ENCODE assay signal across 22 cellular contexts in the genomic region with DNA sequence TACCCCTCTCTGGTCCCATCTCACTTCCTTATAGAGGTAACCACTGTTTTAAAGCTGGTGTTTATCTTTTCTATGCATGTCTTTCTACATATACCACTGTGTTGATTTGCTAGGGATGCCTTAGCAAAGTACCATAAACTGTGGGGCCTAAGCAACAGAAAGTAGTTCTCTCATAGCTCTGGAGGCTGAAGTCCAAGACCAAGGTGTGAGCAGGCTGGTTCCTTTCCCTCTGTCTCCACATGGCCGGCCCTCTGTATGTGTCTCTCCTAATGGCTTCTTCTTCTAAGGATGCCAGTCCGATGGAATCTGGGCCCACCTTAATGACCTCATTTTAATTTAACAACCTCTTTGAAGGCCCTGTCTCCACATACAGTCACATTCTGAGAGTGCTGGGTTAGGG. TPM values are rescaled to one million over a fixed set of nuclear protein-coding genes. Genes with fewer than 3 reads are reported as not detected.
DNase-seq lines count a peak whose midpoint lies in the region; ATAC-seq and TF ChIP-seq lines count a peak whose summit lies in the region.
"Had no signal": no experiment of that assay in that cellular context is flagged by ENCODE, and none has a peak within 500 bp of the region (broad histone marks: within the 10 kb centered on the region; RNA-seq: fewer than 3 reads in every experiment).

No MANE protein-coding gene starts in this region.

- WGBS in esophagus squamous epithelium, 2 donors, result 81 to 83% methylated on average over 2 of the region's 2 CpGs

- H3K9me3 Mint-ChIP-seq in stimulated activated memory B cell treated with anti-CD40 and anti-IgM and Interleukin-4, amounts not matched to agents 10 μg/mL and 1 μg/mL and 100 μg/mL, for 72 hours, result no peaks in the 10 kb centered on the region
- H3K9me3 Mint-ChIP-seq: IgD-negative memory B cell had no signal

- TF ChIP-seq CTCF in cardiac muscle cell (IDR thresholded peaks at IDR 0.05; ENCODE audit: low read depth, low read length) (no peak), esophagus squamous epithelium (IDR thresholded peaks at IDR 0.05) (no peak)

- no peaks in the 10 kb centered on the region for H3K36me3 Mint-ChIP-seq in stimulated activated memory B cell treated with anti-CD40 and anti-IgM and Interleukin-4, amounts not matched to agents 10 μg/mL and 1 μg/mL and 100 μg/mL, for 72 hours
- H3K36me3 Mint-ChIP-seq: CD4-positive, CD25-positive, alpha-beta regulatory T cell had no signal

- no peaks in the 10 kb centered on the region for H3K4me1 Mint-ChIP-seq in stimulated activated memory B cell treated with anti-CD40 and anti-IgM and Interleukin-4, amounts not matched to agents 10 μg/mL and 1 μg/mL and 100 μg/mL, for 72 hours

- H3K9me3 ChIP-seq in cardiac muscle cell (ENCODE audit: low read depth) (no peaks in the 10 kb centered on the region), esophagus squamous epithelium (no peaks in the 10 kb centered on the region)
- H3K9me3 ChIP-seq: BE2C had no signal

- H3K4me3 ChIP-seq in cardiac muscle cell (no peak overlapping the region), esophagus squamous epithelium (no peak overlapping the region)
- H3K4me3 ChIP-seq: PC-9 had no signal

- no peaks in the 10 kb centered on the region for H3K27me3 ChIP-seq in cardiac muscle cell
- H3K27me3 ChIP-seq in esophagus squamous epithelium, result no peaks in the 10 kb centered on the region
- H3K27me3 ChIP-seq: BE2C had no signal

- H3K27ac Mint-ChIP-seq in stimulated activated memory B cell treated with anti-CD40 and anti-IgM and Interleukin-4, amounts not matched to agents 10 μg/mL and 1 μg/mL and 100 μg/mL, for 72 hours, result peak overlapping the region; percentile 24
- H3K27ac Mint-ChIP-seq: IgD-negative memory B cell had no signal

- H3K4me1 ChIP-seq in cardiac muscle cell (ENCODE audit: low read depth) (peaks cover 22% of the 10 kb centered on the region), esophagus squamous epithelium (peaks cover 0 to 30% (median 13%) of the 10 kb centered on the region in 3 donors)
- H3K4me1 ChIP-seq: BE2C had no signal

- no peak for ATAC-seq in left ventricle myocardium superior
- ATAC-seq in stimulated activated memory B cell treated with anti-CD40 and anti-IgM and Interleukin-4, amounts not matched to agents 10 μg/mL and 1 μg/mL and 100 μg/mL, for 72 hours, result no peak

- DNase-seq in cardiac muscle cell (ENCODE audit: low read depth in 1 of 2, low spot score in 1 of 2), result no peak
- no peak for DNase-seq in left ventricle myocardium superior
- DNase-seq in esophagus squamous epithelium (lab: John Stamatoyannopoulos, UW), result no peak
- DNase-seq in retina, result no peak
- DNase-seq in NCI-H1417 (lab: John Stamatoyannopoulos, UW), result no peak
- no peak for DNase-seq in ureter (ENCODE audit: low spot score)
- no peak for DNase-seq in SIG-M5 treated with dmso at 0.1 percent for 504 hours (lab: John Stamatoyannopoulos, UW; ENCODE audit: unreplicated experiment)
- DNase-seq: 8988T; BE2C; CD4-positive, CD25-positive, alpha-beta regulatory T cell; COR-L47; DMS 273 treated with DMSO at 0.1 percent for 48 hours; HCEC 1CT; NCI-H1417 treated with DMSO at 0.1 percent for 48 hours; NCI-H1930; NCI-H345; NCI-H526; PC-9; SIG-M5 had no signal

- intact Hi-C loops in left ventricle myocardium superior (cut with micrococcal nuclease), result no loop called here
- intact Hi-C loops in esophagus squamous epithelium (cut with DNase I), result no loop called here

- H3K27me3 Mint-ChIP-seq in stimulated activated memory B cell treated with anti-CD40 and anti-IgM and Interleukin-4, amounts not matched to agents 10 μg/mL and 1 μg/mL and 100 μg/mL, for 72 hours, result no peaks in the 10 kb centered on the region
- H3K27me3 Mint-ChIP-seq: CD4-positive, CD25-positive, alpha-beta regulatory T cell; IgD-negative memory B cell had no signal

- H3K27ac ChIP-seq in cardiac muscle cell (peak overlapping the region; percentile 12), esophagus squamous epithelium (peak overlapping the region in 3 of 4 donors; percentile 26 to 78 (median 62))
- H3K27ac ChIP-seq: HL-60, PC-9 had no signal

- no peak overlapping the region for H3K4me3 Mint-ChIP-seq in stimulated activated memory B cell treated with anti-CD40 and anti-IgM and Interleukin-4, amounts not matched to agents 10 μg/mL and 1 μg/mL and 100 μg/mL, for 72 hours
- H3K4me3 Mint-ChIP-seq: CD4-positive, CD25-positive, alpha-beta regulatory T cell; IgD-negative memory B cell had no signal

- no peaks in the 10 kb centered on the region for H3K36me3 ChIP-seq in cardiac muscle cell
- no peaks in the 10 kb centered on the region for H3K36me3 ChIP-seq in esophagus squamous epithelium
- H3K36me3 ChIP-seq: BE2C had no signal

- no peak for TF ChIP-seq POLR2A in esophagus squamous epithelium (IDR thresholded peaks at IDR 0.05)

RNA-seq across cellular contexts. Expression of gene ROCK2, which starts 40.8 kb away (rescaled TPM):
- total RNA-seq in cardiac muscle cell (12.9 and 18.9 TPM in 2 replicates), left ventricle myocardium superior (34.2 TPM), esophagus squamous epithelium (10 to 100 TPM; 15.2 to 50.5 (median 21.4) TPM), ureter (84.5 TPM)
- 30.0 and 31.7 TPM in 2 replicates for polyA plus RNA-seq in cardiac muscle cell
